ENCODE assay signal across 29 cellular contexts in genomic region chr3:64647825-64648224, GRCh38. TPM values are rescaled to one million over a fixed set of nuclear protein-coding genes. Genes with fewer than 3 reads are reported as not detected.
"Had no signal": no experiment of that assay in that cellular context is flagged by ENCODE, and none has a peak within 500 bp of the region (broad histone marks: within the 10 kb centered on the region; RNA-seq: fewer than 3 reads in every experiment).

No MANE protein-coding gene starts in this region.

- H3K36me3 Mint-ChIP-seq: activated naive CD8-positive, alpha-beta T cell treated with anti-CD3 and anti-CD28 coated beads, Interleukin-2, amount 10 ng/mL, durations not matched to agents 7 days and 5 days had no signal

- H3K27ac Mint-ChIP-seq: activated CD8-positive, alpha-beta T cell treated with anti-CD3 and anti-CD28 coated beads, Interleukin-2, amount 10 ng/mL, durations not matched to agents 7 days and 5 days; activated naive CD8-positive, alpha-beta T cell treated with anti-CD3 and anti-CD28 coated beads, Interleukin-2, amount 10 ng/mL, durations not matched to agents 7 days and 5 days; T-helper 17 cell; WTC11 had no signal

- H3K9me3 Mint-ChIP-seq: activated naive CD8-positive, alpha-beta T cell treated with anti-CD3 and anti-CD28 coated beads, Interleukin-2, amount 10 ng/mL, durations not matched to agents 7 days and 5 days had no signal

- H3K27me3 Mint-ChIP-seq: activated naive CD8-positive, alpha-beta T cell treated with anti-CD3 and anti-CD28 coated beads, Interleukin-2, amount 10 ng/mL, durations not matched to agents 7 days and 5 days; T-helper 17 cell had no signal

- H3K27me3 ChIP-seq: adrenal gland, SJSA1 had no signal

- H3K4me1 Mint-ChIP-seq: activated naive CD8-positive, alpha-beta T cell treated with anti-CD3 and anti-CD28 coated beads, Interleukin-2, amount 10 ng/mL, durations not matched to agents 7 days and 5 days; T-helper 17 cell had no signal

- DNase-seq: activated CD4-positive, alpha-beta T cell treated with anti-CD3 and anti-CD28 coated beads for 48 hours; activated CD4-positive, alpha-beta T cell treated with anti-CD3 and anti-CD28 coated beads, Interleukin-2, amount 50 U/mL, for 4 hours; activated CD4-positive, CD25-positive, alpha-beta regulatory T cell treated with anti-CD3 and anti-CD28 coated beads, Interleukin-2, amount 50 U/mL, for 72 hours; activated CD8-positive, alpha-beta memory T cell treated with anti-CD3 and anti-CD28 coated beads, Interleukin-2, amount 50 U/mL, for 48 hours; activated CD8-positive, alpha-beta T cell treated with anti-CD3 and anti-CD28 coated beads, Interleukin-2, amount 10 ng/mL, durations not matched to agents 7 days and 5 days; activated naive CD4-positive, alpha-beta T cell treated with anti-CD3 and anti-CD28 coated beads, Interleukin-2, amount 50 U/mL, for 16 hours; activated naive CD8-positive, alpha-beta T cell treated with anti-CD3 and anti-CD28 coated beads, Interleukin-2, amount 10 ng/mL, durations not matched to agents 7 days and 5 days; activated T-cell treated with anti-CD3 and anti-CD28 coated beads, Interleukin-2, amount 50 U/mL, for 1 hour; anterior cingulate cortex; cerebellar nuclear complex; Kasumi-1; KBM-7; NCI-H1048; NCI-H146; NCI-H187 treated with DMSO at 0.1 percent for 48 hours; NCI-H2081 treated with DMSO at 0.1 percent for 48 hours; NCI-H345; NCI-H524; NCI-H748 treated with DMSO at 0.1 percent for 48 hours; NK-92 treated with Interleukin-12 subunit alpha and Interleukin-12 subunit beta, amount 100 ng/mL, for 24 hours; OCI-M1; RPMI8226; T-helper 17 cell; T-helper 9 cell had no signal

- H3K27ac ChIP-seq: adrenal gland, SJSA1 had no signal

- H3K4me3 Mint-ChIP-seq: activated CD8-positive, alpha-beta T cell treated with anti-CD3 and anti-CD28 coated beads, Interleukin-2, amount 10 ng/mL, durations not matched to agents 7 days and 5 days; activated naive CD8-positive, alpha-beta T cell treated with anti-CD3 and anti-CD28 coated beads, Interleukin-2, amount 10 ng/mL, durations not matched to agents 7 days and 5 days; T-helper 17 cell; WTC11 had no signal

- H3K9me3 ChIP-seq: adrenal gland, SJSA1 had no signal

- ATAC-seq: activated CD8-positive, alpha-beta T cell treated with anti-CD3 and anti-CD28 coated beads, Interleukin-2, amount 10 ng/mL, durations not matched to agents 7 days and 5 days; Panc1; Right ventricle myocardium inferior; T-helper 17 cell; WTC11 had no signal

RNA-seq across cellular contexts. Expression of gene ADAMTS9, which starts 40.0 kb away (rescaled TPM):
- total RNA-seq: activated CD8-positive, alpha-beta T cell treated with anti-CD3 and anti-CD28 coated beads, Interleukin-2, amount 10 ng/mL, durations not matched to agents 7 days and 5 days; activated naive CD8-positive, alpha-beta T cell treated with anti-CD3 and anti-CD28 coated beads, Interleukin-2, amount 10 ng/mL, durations not matched to agents 7 days and 5 days; T-helper 17 cell had no signal
